ENCODE assay signal across 18 cellular contexts in the genomic region with DNA sequence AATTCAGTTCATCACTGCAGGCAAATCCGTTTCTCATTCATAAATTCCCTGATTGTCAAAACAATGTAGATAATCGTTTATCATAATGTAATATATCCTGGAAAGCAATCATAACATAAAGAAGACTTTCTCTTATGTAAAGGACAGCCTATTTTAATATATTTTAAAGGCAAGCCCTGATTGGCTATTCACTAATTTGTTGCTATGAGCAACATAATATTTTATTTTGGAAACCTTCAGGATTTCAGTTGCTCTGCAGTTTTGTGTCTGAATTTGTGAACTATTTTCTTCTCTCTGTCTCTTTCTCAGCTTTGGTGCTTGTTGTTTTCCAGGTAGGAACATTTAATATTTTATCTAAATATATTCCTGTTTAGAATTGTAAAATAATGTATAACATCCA.
"Had no signal": no experiment of that assay in that cellular context is flagged by ENCODE, and none has a peak within 500 bp of the region (broad histone marks: within the 10 kb centered on the region; RNA-seq: fewer than 3 reads in every experiment).

No MANE protein-coding gene starts in this region.

- H3K4me1 ChIP-seq: neural progenitor cell, parathyroid adenoma had no signal

- H2AFZ ChIP-seq: neural progenitor cell, parathyroid adenoma had no signal

- H3K27ac Mint-ChIP-seq: activated B cell treated with CpG ODN at 0.5 μM for 24 hours; activated CD8-positive, alpha-beta T cell treated with anti-CD3 and anti-CD28 coated beads, Interleukin-2, amount 10 ng/mL, durations not matched to agents 7 days and 5 days; activated naive CD4-positive, alpha-beta T cell treated with anti-CD3 and anti-CD28 coated beads, Interleukin-2, amount 50 U/mL, for 24 hours; dendritic cell treated with granulocyte-macrophage colony-stimulating factor and Interleukin-4, amounts not matched to agents 40 ng/mL and 50 ng/mL, for 4 days; naive B cell; neural progenitor cell; stimulated activated memory B cell treated with anti-CD40 and anti-IgM and Interleukin-4, amounts not matched to agents 10 μg/mL and 1 μg/mL and 100 μg/mL, for 72 hours; T-helper 2 cell treated with Interferon-gamma antibody and Interleukin-4, amounts not matched to agents 5 μg/mL and 100 μg/mL, for 36 hours had no signal

- DNase-seq: activated B cell treated with CpG ODN at 0.5 μM for 24 hours; activated CD4-positive, alpha-beta T cell treated with anti-CD3 and anti-CD28 coated beads for 48 hours; activated CD8-positive, alpha-beta memory T cell treated with anti-CD3 and anti-CD28 coated beads, Interleukin-2, amount 50 U/mL, for 4 hours; activated CD8-positive, alpha-beta T cell treated with anti-CD3 and anti-CD28 coated beads, Interleukin-2, amount 10 ng/mL, durations not matched to agents 7 days and 5 days; activated effector memory CD4-positive, alpha-beta T cell treated with anti-CD3 and anti-CD28 coated beads, Interleukin-2, amount 50 U/mL, for 16 hours; activated T-cell treated with anti-CD3 and anti-CD28 coated beads, Interleukin-2, amount 50 U/mL, for 48 hours; effector memory CD4-positive, alpha-beta T cell; naive B cell; stimulated activated CD4-positive, alpha-beta T cell treated with anti-CD3 and anti-CD28 coated beads, Interleukin-12 subunit alpha, Interleukin-12 subunit beta, amount 100 ng/mL, for 4 hours; stimulated activated CD4-positive, alpha-beta T cell treated with anti-CD3 and anti-CD28 coated beads, Interleukin-2, amount 100 ng/mL, for 24 hours had no signal

- H3K4me3 ChIP-seq: lung, neural progenitor cell had no signal

- H3K4me2 ChIP-seq: neural progenitor cell had no signal

- H3K36me3 Mint-ChIP-seq: activated naive CD4-positive, alpha-beta T cell treated with anti-CD3 and anti-CD28 coated beads, Interleukin-2, amount 50 U/mL, for 24 hours; naive B cell; neural progenitor cell; stimulated activated memory B cell treated with anti-CD40 and anti-IgM and Interleukin-4, amounts not matched to agents 10 μg/mL and 1 μg/mL and 100 μg/mL, for 72 hours had no signal

- H3K36me3 ChIP-seq: neural progenitor cell had no signal

- H3K9me3 Mint-ChIP-seq: activated B cell treated with CpG ODN at 0.5 μM for 24 hours; activated naive CD4-positive, alpha-beta T cell treated with anti-CD3 and anti-CD28 coated beads, Interleukin-2, amount 50 U/mL, for 24 hours; central memory CD8-positive, alpha-beta T cell; neural progenitor cell; stimulated activated memory B cell treated with anti-CD40 and anti-IgM and Interleukin-4, amounts not matched to agents 10 μg/mL and 1 μg/mL and 100 μg/mL, for 72 hours; T-helper 2 cell treated with Interferon-gamma antibody and Interleukin-4, amounts not matched to agents 5 μg/mL and 100 μg/mL, for 36 hours had no signal

- H3K4me3 Mint-ChIP-seq: activated B cell treated with CpG ODN at 0.5 μM for 24 hours; activated CD8-positive, alpha-beta T cell treated with anti-CD3 and anti-CD28 coated beads, Interleukin-2, amount 10 ng/mL, durations not matched to agents 7 days and 5 days; activated naive CD4-positive, alpha-beta T cell treated with anti-CD3 and anti-CD28 coated beads, Interleukin-2, amount 50 U/mL, for 24 hours; central memory CD8-positive, alpha-beta T cell; dendritic cell treated with granulocyte-macrophage colony-stimulating factor and Interleukin-4, amounts not matched to agents 40 ng/mL and 50 ng/mL, for 4 days; naive B cell; neural progenitor cell; stimulated activated memory B cell treated with anti-CD40 and anti-IgM and Interleukin-4, amounts not matched to agents 10 μg/mL and 1 μg/mL and 100 μg/mL, for 72 hours; T-helper 2 cell treated with Interferon-gamma antibody and Interleukin-4, amounts not matched to agents 5 μg/mL and 100 μg/mL, for 36 hours had no signal

- H3K79me2 ChIP-seq: parathyroid adenoma had no signal

- H3K27me3 ChIP-seq: neural progenitor cell had no signal

- H3K4me1 Mint-ChIP-seq: activated B cell treated with CpG ODN at 0.5 μM for 24 hours; activated naive CD4-positive, alpha-beta T cell treated with anti-CD3 and anti-CD28 coated beads, Interleukin-2, amount 50 U/mL, for 24 hours; central memory CD8-positive, alpha-beta T cell; naive B cell; neural progenitor cell; stimulated activated memory B cell treated with anti-CD40 and anti-IgM and Interleukin-4, amounts not matched to agents 10 μg/mL and 1 μg/mL and 100 μg/mL, for 72 hours had no signal

- H3K27ac ChIP-seq: neural progenitor cell, parathyroid adenoma had no signal

- H3K9ac ChIP-seq: neural progenitor cell, parathyroid adenoma had no signal

- H3K27me3 Mint-ChIP-seq: central memory CD8-positive, alpha-beta T cell; dendritic cell treated with granulocyte-macrophage colony-stimulating factor and Interleukin-4, amounts not matched to agents 40 ng/mL and 50 ng/mL, for 4 days; stimulated activated memory B cell treated with anti-CD40 and anti-IgM and Interleukin-4, amounts not matched to agents 10 μg/mL and 1 μg/mL and 100 μg/mL, for 72 hours had no signal

- ATAC-seq: activated CD8-positive, alpha-beta T cell treated with anti-CD3 and anti-CD28 coated beads, Interleukin-2, amount 10 ng/mL, durations not matched to agents 7 days and 5 days; stimulated activated memory B cell treated with anti-CD40 and anti-IgM and Interleukin-4, amounts not matched to agents 10 μg/mL and 1 μg/mL and 100 μg/mL, for 72 hours had no signal
